Comparison of ENCODE assay signal across 14 cellular contexts in genomic region chr3:146164951-146165350, GRCh38. TPM values are rescaled to one million over a fixed set of nuclear protein-coding genes. Genes with fewer than 3 reads are reported as not detected.
DNase-seq lines count a peak whose midpoint lies in the region; ATAC-seq and TF ChIP-seq lines count a peak whose summit lies in the region.
"Had no signal": no experiment of that assay in that cellular context is flagged by ENCODE, and none has a peak within 500 bp of the region (broad histone marks: within the 10 kb centered on the region; RNA-seq: fewer than 3 reads in every experiment).

No MANE protein-coding gene starts in this region.

- no peak overlapping the region for H3K27ac Mint-ChIP-seq in activated CD4-positive, alpha-beta memory T cell treated with anti-CD3 and anti-CD28 coated beads for 36 hours
- H3K27ac Mint-ChIP-seq: activated T-helper 17 cell treated with anti-CD3 and anti-CD28 coated beads, Interleukin-2, amount 50 U/mL, for 72 hours; T-helper 1 cell treated with Interleukin-12 subunit alpha and Interleukin-12 subunit beta and Interleukin-4 antibody, amounts not matched to agents 30 μg/mL and 1 μg/mL, for 36 hours had no signal

- DNase-seq in cardiac muscle cell (ENCODE audit: low read depth in 1 of 2, low spot score in 1 of 2) (peak in 1 of 2 donors; percentile 69), Right ventricle myocardium inferior (ENCODE audit: missing footprints) (no peak), ascending aorta (ENCODE audit: low spot score in 2 of 2) (no peak), kidney tubule cell (ENCODE audit: low spot score) (peak; percentile 61), thyroid gland (peak; percentile 39 to 51), GDM1 (lab: John Stamatoyannopoulos, UW) (no peak)
- DNase-seq in activated CD4-positive, alpha-beta memory T cell treated with anti-CD3 and anti-CD28 coated beads for 36 hours, result no peak
- DNase-seq: activated CD4-positive, alpha-beta T cell treated with anti-CD3 and anti-CD28 coated beads, Interleukin-2, amount 50 U/mL, for 4 hours; body of pancreas; ovary had no signal

- peak in 1 of 2 donors; percentile 60 for TF ChIP-seq POLR2A in thyroid gland (IDR thresholded peaks at IDR 0.05)

- 30 to 34% methylated on average over 2 of the region's 2 CpGs for WGBS in thyroid gland, 2 donors

- peak overlapping the region; percentile 68 for H3K27ac ChIP-seq in cardiac muscle cell
- peak overlapping the region; percentile 98 to 99 for H3K27ac ChIP-seq in ascending aorta
- H3K27ac ChIP-seq in thyroid gland, result peak overlapping the region; percentile 82 to 96 (median 95)
- H3K27ac ChIP-seq: body of pancreas had no signal

- peaks cover 36% of the 10 kb centered on the region for H3K4me1 ChIP-seq in cardiac muscle cell (ENCODE audit: low read depth)
- H3K4me1 ChIP-seq in ascending aorta, result peaks cover 0 to 39% of the 10 kb centered on the region in 2 donors
- peaks cover 57 to 59% of the 10 kb centered on the region in 2 donors for H3K4me1 ChIP-seq in thyroid gland

- peaks cover 26% of the 10 kb centered on the region for H3K27me3 Mint-ChIP-seq in activated CD4-positive, alpha-beta memory T cell treated with anti-CD3 and anti-CD28 coated beads for 36 hours

- no peak for TF ChIP-seq CTCF in cardiac muscle cell (IDR thresholded peaks at IDR 0.05; ENCODE audit: low read depth, low read length)
- TF ChIP-seq CTCF in ascending aorta (IDR thresholded peaks at IDR 0.05), result no peak
- no peak for TF ChIP-seq CTCF in thyroid gland (IDR thresholded peaks at IDR 0.05)

- no peaks in the 10 kb centered on the region for H3K36me3 Mint-ChIP-seq in activated CD4-positive, alpha-beta memory T cell treated with anti-CD3 and anti-CD28 coated beads for 36 hours

- H3K9me3 Mint-ChIP-seq in activated CD4-positive, alpha-beta memory T cell treated with anti-CD3 and anti-CD28 coated beads for 36 hours, result no peaks in the 10 kb centered on the region
- H3K9me3 Mint-ChIP-seq: T-helper 1 cell treated with Interleukin-12 subunit alpha and Interleukin-12 subunit beta and Interleukin-4 antibody, amounts not matched to agents 30 μg/mL and 1 μg/mL, for 36 hours had no signal

- CTCF ChIA-PET in activated CD4-positive, alpha-beta memory T cell treated with anti-CD3 and anti-CD28 coated beads for 36 hours (lab: Charles Lee), result interaction anchor here (1.5 kb wide), 1 partner anchor 100 kb away, joined by 3 read pairs; no protein-coding TSS in a partner anchor

- intact Hi-C loops in Right ventricle myocardium inferior (cut with DNase I), result loop anchor here (5.0 kb wide), 1 partner anchor 93 kb away; no protein-coding TSS in a partner anchor
- intact Hi-C loops in ascending aorta (cut with DNase I), result loop anchor here (5.0 kb wide), 2 partner anchors 87 to 377 kb away; partner anchors contain the start of genes PLSCR1 and PLSCR4
- intact Hi-C loops in thyroid gland (cut with DNase I), result no loop called here
- intact Hi-C loops in activated CD4-positive, alpha-beta memory T cell treated with anti-CD3 and anti-CD28 coated beads for 36 hours (cut with micrococcal nuclease), result loop anchor here (5.0 kb wide), 1 partner anchor 377 kb away; the partner anchor contains the start of gene PLSCR1

- H3K4me3 Mint-ChIP-seq in activated CD4-positive, alpha-beta memory T cell treated with anti-CD3 and anti-CD28 coated beads for 36 hours, result no peak overlapping the region
- H3K4me3 Mint-ChIP-seq: activated T-helper 17 cell treated with anti-CD3 and anti-CD28 coated beads, Interleukin-2, amount 50 U/mL, for 72 hours; T-helper 1 cell treated with Interleukin-12 subunit alpha and Interleukin-12 subunit beta and Interleukin-4 antibody, amounts not matched to agents 30 μg/mL and 1 μg/mL, for 36 hours had no signal

- no peaks in the 10 kb centered on the region for H3K36me3 ChIP-seq in cardiac muscle cell
- H3K36me3 ChIP-seq in ascending aorta, result no peaks in the 10 kb centered on the region
- H3K36me3 ChIP-seq in thyroid gland, result no peaks in the 10 kb centered on the region
- H3K36me3 ChIP-seq: ovary had no signal

- ATAC-seq in Right ventricle myocardium inferior, result no peak
- no peak for ATAC-seq in activated CD4-positive, CD25-positive, alpha-beta regulatory T cell treated with anti-CD3 and anti-CD28 coated beads, Interleukin-2, amount 50 U/mL, for 24 hours
- ATAC-seq: activated T-helper 17 cell treated with anti-CD3 and anti-CD28 coated beads, Interleukin-2, amount 50 U/mL, for 72 hours; body of pancreas had no signal

- H3K4me3 ChIP-seq in cardiac muscle cell, result no peak overlapping the region
- peak overlapping the region in 1 of 2 donors; percentile 23 for H3K4me3 ChIP-seq in ascending aorta
- no peak overlapping the region for H3K4me3 ChIP-seq in thyroid gland (replicated peaks in 1 of 3)
- H3K4me3 ChIP-seq: body of pancreas, lung, ovary had no signal

- H3K4me1 Mint-ChIP-seq in activated CD4-positive, alpha-beta memory T cell treated with anti-CD3 and anti-CD28 coated beads for 36 hours (ENCODE audit: low read depth), result peaks cover 9% of the 10 kb centered on the region

- POLR2A ChIA-PET in activated CD4-positive, alpha-beta memory T cell treated with anti-CD3 and anti-CD28 coated beads for 36 hours (lab: Charles Lee), result no interaction called here

- H3K27me3 ChIP-seq in cardiac muscle cell (no peaks in the 10 kb centered on the region), ascending aorta (no peaks in the 10 kb centered on the region), thyroid gland (no peaks in the 10 kb centered on the region)
- H3K27me3 ChIP-seq: body of pancreas, ovary had no signal

- H3K9me3 ChIP-seq in cardiac muscle cell (ENCODE audit: low read depth), result no peaks in the 10 kb centered on the region
- H3K9me3 ChIP-seq in ascending aorta, result no peaks in the 10 kb centered on the region
- H3K9me3 ChIP-seq in thyroid gland, result no peaks in the 10 kb centered on the region
- H3K9me3 ChIP-seq: body of pancreas, ovary had no signal

RNA-seq across cellular contexts. Expression of gene PLOD2, which starts 4.0 kb away (rescaled TPM):
- 82.1 and 84.5 TPM in 2 replicates for total RNA-seq in cardiac muscle cell
- 93.7 and 108 TPM in 2 replicates for polyA plus RNA-seq in cardiac muscle cell
- 19.7 TPM for total RNA-seq in Right ventricle myocardium inferior
- total RNA-seq in ascending aorta, result 41.3 TPM
- 100 to 1,000 TPM; 110 to 171 (median 156) TPM for total RNA-seq in thyroid gland
- under 1 TPM; 0.38 to 0.65 TPM for total RNA-seq in activated CD4-positive, alpha-beta memory T cell treated with anti-CD3 and anti-CD28 coated beads for 36 hours

Comparison
In these comparisons a context has a peak if more than half of its experiments do, and no peak if none do; other contexts are left out.
1. DNase-seq: peak in kidney tubule cell (single experiment) and thyroid gland (2 of 2); none in Right ventricle myocardium inferior (single experiment), ascending aorta (0 of 2), GDM1 (single experiment) and activated CD4-positive, alpha-beta memory T cell treated with anti-CD3 and anti-CD28 coated beads for 36 hours (single experiment).
2. RNA of gene PLOD2, which starts 4.0 kb away (total RNA-seq): 110 to 171 TPM in thyroid gland, 82.1 to 84.5 TPM in cardiac muscle cell, 41.3 TPM in ascending aorta (single experiment) and 19.7 TPM in Right ventricle myocardium inferior (single experiment); 0.38 to 0.65 TPM in activated CD4-positive, alpha-beta memory T cell treated with anti-CD3 and anti-CD28 coated beads for 36 hours; every median in the first group is over 10 times any median in the second.
3. Peak in every context shown above with its lines, with median percentiles within 50 percentile points of each other: H3K27ac ChIP-seq.